Comparison of ENCODE assay signal across 9 cellular contexts in the genomic region with DNA sequence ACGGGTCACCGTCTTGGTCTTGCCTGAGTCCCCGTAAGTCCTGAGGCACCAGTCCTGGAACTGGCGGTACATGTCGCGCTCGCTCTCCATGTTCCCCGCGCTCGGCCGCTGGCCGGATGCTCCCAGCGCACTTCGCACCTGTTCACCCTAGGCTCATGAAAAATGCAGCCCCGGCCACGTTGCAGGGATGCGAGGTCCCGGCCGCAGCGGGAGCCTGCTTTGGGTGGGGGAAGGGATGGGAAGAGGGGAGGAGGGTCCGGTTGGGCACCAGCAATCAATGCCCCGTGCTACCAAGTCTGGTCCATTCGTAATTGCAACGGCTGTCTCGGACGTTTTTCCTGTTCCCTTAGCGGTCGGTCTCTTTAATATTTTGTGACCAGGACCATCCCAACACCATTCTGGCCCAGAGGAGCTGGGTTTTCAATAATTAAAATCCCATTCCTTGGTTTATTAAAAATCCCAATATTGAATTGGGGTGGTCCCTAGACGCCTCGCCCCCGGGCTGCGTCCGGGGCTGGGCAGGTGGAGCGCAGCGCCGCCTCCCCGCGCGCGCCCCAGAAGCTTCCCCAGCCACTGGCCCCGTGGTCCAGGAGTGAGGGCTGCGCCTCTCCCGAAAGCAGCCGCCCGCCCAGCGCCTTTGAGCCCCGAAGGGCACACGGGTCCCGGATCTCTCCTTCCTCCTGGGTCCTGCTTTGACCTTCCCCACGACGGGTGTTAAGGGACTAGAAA. TPM values are rescaled to one million over a fixed set of nuclear protein-coding genes. Genes with fewer than 3 reads are reported as not detected.
A peak's percentile ranks its signal among the peaks of the same experiment; 100 is the strongest.
DNase-seq lines count a peak whose midpoint lies in the region; ATAC-seq, FAIRE-seq and TF ChIP-seq lines count a peak whose summit lies in the region.
"Had no signal": no experiment of that assay in that cellular context is flagged by ENCODE, and none has a peak within 500 bp of the region (broad histone marks: within the 10 kb centered on the region; RNA-seq: fewer than 3 reads in every experiment).

No MANE protein-coding gene starts in this region.

- POLR2A ChIA-PET in A549 (lab: Yijun Ruan, JAX): no interaction called here

- H3K4me3 ChIP-seq in A549 (peak overlapping the region; percentile 23; the same call in 2 of the 3 replicates), astrocyte of the spinal cord (ENCODE audit: low read depth, low read length) (peak overlapping the region; percentile 50), lower lobe of right lung (peak overlapping the region; percentile 44)

- TF ChIP-seq CTCF in A549 (IDR thresholded peaks at IDR 0.05) (no peak), astrocyte of the spinal cord (IDR thresholded peaks at IDR 0.05; ENCODE audit: low read depth, low read length) (no peak), lower lobe of right lung (IDR thresholded peaks at IDR 0.05) (no peak)

- intact Hi-C loops in lower lobe of right lung (cut with DNase I): no loop called here

- no peak for FAIRE-seq in A549 (lab: Jason Lieb, UNC)
- FAIRE-seq: islet of Langerhans had no signal

- DNase-seq in A549 (ENCODE audit: low read depth in 1 of 2, low spot score in 1 of 2): peak in 1 of 2 experiments; percentile 5
- peak; percentile 9 for DNase-seq in astrocyte of the spinal cord (ENCODE audit: low read depth, low spot score)
- DNase-seq in lower lobe of right lung: no peak
- DNase-seq in midbrain (lab: John Stamatoyannopoulos, UW): no peak
- no peak for DNase-seq in LoVo (ENCODE audit: low spot score)
- no peak for DNase-seq in NCI-H187 treated with DMSO at 0.1 percent for 48 hours (lab: John Stamatoyannopoulos, UW)

- peak overlapping the region; percentile 59 for H3K4me2 ChIP-seq in A549

- peaks cover 52% of the 10 kb centered on the region for H3K27me3 ChIP-seq in lower lobe of right lung (ENCODE audit: low read depth)

- CTCF ChIA-PET in A549 (lab: Yijun Ruan, JAX): no interaction called here

- peak in 1 of 2 experiments; percentile 37; a peak in 2 of 6 replicates for ATAC-seq in A549
- ATAC-seq in HG03432 (IDR thresholded peaks at IDR 0.05; ENCODE audit: unreplicated experiment): peak; percentile 9
- peak; percentile 14 to 21 for ATAC-seq in lower lobe of right lung
- ATAC-seq in HG03521 (IDR thresholded peaks at IDR 0.05; ENCODE audit: unreplicated experiment): no peak

- no peaks in the 10 kb centered on the region for H3K36me3 ChIP-seq in lower lobe of right lung

- H3K4me1 ChIP-seq in A549 (no peaks in the 10 kb centered on the region), lower lobe of right lung (peaks cover 25% of the 10 kb centered on the region)

- in situ Hi-C loops in astrocyte of the spinal cord (cut with HindIII; ENCODE audit: low sequenced_read_pairs): no loop called here

- TF ChIP-seq RAD21 in A549 (conservative IDR thresholded peaks at IDR 0.05 in 1 of 2, IDR thresholded peaks at IDR 0.05 in 1 of 2): no peak

- H3K9me3 ChIP-seq in A549 (no peaks in the 10 kb centered on the region), lower lobe of right lung (no peaks in the 10 kb centered on the region)

- WGBS in A549 (ENCODE audit: missing lambda C conversion rate): 15% methylated on average over 23 of the region's 51 CpGs

- H3K27ac ChIP-seq in A549: no peak overlapping the region
- H3K27ac ChIP-seq in lower lobe of right lung: no peak overlapping the region

- no peak for TF ChIP-seq EP300 in A549 (IDR thresholded peaks at IDR 0.05)

- no peak for TF ChIP-seq POLR2A in A549 (IDR thresholded peaks at IDR 0.05; ENCODE audit: low read length)

TF ChIP-seq in A549, 52 proteins besides CTCF, POLR2A, EP300 and RAD21:
- TF ChIP-seq POLR2AphosphoS2 (conservative IDR thresholded peaks at IDR 0.05; ENCODE audit: low read length) (no peak), ZSCAN20 (CRISPR knock-in tag; IDR thresholded peaks at IDR 0.05) (no peak), JUNB (IDR thresholded peaks at IDR 0.05) (no peak), FOXS1 (CRISPR knock-in tag; IDR thresholded peaks at IDR 0.05) (no peak), ESRRA (IDR thresholded peaks at IDR 0.05; ENCODE audit: borderline replicate concordance, low read length) (no peak), PHF8 (IDR thresholded peaks at IDR 0.05; ENCODE audit: borderline replicate concordance, low read depth) (no peak), CEBPB (IDR thresholded peaks at IDR 0.05) (no peak), MYC (IDR thresholded peaks at IDR 0.05; ENCODE audit: borderline replicate concordance, low read length) (no peak), BHLHE40 (IDR thresholded peaks at IDR 0.05; ENCODE audit: low read depth, low read length) (no peak), NR3C1 (IDR thresholded peaks at IDR 0.05) (no peak), TFCP2L1 (CRISPR knock-in tag; IDR thresholded peaks at IDR 0.05) (no peak), MAFK (IDR thresholded peaks at IDR 0.05; ENCODE audit: partially characterized antibody) (no peak)
- TF ChIP-seq, protein P1, sequence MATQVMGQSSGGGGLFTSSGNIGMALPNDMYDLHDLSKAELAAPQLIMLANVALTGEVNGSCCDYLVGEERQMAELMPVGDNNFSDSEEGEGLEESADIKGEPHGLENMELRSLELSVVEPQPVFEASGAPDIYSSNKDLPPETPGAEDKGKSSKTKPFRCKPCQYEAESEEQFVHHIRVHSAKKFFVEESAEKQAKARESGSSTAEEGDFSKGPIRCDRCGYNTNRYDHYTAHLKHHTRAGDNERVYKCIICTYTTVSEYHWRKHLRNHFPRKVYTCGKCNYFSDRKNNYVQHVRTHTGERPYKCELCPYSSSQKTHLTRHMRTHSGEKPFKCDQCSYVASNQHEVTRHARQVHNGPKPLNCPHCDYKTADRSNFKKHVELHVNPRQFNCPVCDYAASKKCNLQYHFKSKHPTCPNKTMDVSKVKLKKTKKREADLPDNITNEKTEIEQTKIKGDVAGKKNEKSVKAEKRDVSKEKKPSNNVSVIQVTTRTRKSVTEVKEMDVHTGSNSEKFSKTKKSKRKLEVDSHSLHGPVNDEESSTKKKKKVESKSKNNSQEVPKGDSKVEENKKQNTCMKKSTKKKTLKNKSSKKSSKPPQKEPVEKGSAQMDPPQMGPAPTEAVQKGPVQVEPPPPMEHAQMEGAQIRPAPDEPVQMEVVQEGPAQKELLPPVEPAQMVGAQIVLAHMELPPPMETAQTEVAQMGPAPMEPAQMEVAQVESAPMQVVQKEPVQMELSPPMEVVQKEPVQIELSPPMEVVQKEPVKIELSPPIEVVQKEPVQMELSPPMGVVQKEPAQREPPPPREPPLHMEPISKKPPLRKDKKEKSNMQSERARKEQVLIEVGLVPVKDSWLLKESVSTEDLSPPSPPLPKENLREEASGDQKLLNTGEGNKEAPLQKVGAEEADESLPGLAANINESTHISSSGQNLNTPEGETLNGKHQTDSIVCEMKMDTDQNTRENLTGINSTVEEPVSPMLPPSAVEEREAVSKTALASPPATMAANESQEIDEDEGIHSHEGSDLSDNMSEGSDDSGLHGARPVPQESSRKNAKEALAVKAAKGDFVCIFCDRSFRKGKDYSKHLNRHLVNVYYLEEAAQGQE (IDR thresholded peaks at IDR 0.05): no peak
- TF ChIP-seq, protein P2, sequence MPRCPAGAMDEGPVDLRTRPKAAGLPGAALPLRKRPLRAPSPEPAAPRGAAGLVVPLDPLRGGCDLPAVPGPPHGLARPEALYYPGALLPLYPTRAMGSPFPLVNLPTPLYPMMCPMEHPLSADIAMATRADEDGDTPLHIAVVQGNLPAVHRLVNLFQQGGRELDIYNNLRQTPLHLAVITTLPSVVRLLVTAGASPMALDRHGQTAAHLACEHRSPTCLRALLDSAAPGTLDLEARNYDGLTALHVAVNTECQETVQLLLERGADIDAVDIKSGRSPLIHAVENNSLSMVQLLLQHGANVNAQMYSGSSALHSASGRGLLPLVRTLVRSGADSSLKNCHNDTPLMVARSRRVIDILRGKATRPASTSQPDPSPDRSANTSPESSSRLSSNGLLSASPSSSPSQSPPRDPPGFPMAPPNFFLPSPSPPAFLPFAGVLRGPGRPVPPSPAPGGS (IDR thresholded peaks at IDR 0.05): no peak
- TF ChIP-seq, protein P3, sequence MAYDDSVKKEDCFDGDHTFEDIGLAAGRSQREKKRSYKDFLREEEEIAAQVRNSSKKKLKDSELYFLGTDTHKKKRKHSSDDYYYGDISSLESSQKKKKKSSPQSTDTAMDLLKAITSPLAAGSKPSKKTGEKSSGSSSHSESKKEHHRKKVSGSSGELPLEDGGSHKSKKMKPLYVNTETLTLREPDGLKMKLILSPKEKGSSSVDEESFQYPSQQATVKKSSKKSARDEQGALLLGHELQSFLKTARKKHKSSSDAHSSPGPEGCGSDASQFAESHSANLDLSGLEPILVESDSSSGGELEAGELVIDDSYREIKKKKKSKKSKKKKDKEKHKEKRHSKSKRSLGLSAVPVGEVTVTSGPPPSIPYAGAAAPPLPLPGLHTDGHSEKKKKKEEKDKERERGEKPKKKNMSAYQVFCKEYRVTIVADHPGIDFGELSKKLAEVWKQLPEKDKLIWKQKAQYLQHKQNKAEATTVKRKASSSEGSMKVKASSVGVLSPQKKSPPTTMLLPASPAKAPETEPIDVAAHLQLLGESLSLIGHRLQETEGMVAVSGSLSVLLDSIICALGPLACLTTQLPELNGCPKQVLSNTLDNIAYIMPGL (CRISPR knock-in tag; IDR thresholded peaks at IDR 0.05; ENCODE audit: borderline replicate concordance): no peak
- TF ChIP-seq, protein P4, sequence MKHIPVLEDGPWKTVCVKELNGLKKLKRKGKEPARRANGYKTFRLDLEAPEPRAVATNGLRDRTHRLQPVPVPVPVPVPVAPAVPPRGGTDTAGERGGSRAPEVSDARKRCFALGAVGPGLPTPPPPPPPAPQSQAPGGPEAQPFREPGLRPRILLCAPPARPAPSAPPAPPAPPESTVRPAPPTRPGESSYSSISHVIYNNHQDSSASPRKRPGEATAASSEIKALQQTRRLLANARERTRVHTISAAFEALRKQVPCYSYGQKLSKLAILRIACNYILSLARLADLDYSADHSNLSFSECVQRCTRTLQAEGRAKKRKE (CRISPR knock-in tag; IDR thresholded peaks at IDR 0.05; ENCODE audit: low read depth): no peak

RNA-seq across cellular contexts. Expression of a gene that starts 1.4 kb away (rescaled TPM):
- polyA plus RNA-seq in A549 (2011; rRNA removed): not detected in 2 replicates
- polyA plus RNA-seq in A549 (2012; cell fraction: cytosol; rRNA removed): not detected in 2 replicates
- not detected in 2 replicates for polyA plus RNA-seq in A549 (2012; cell fraction: nucleus; rRNA removed)
- polyA plus RNA-seq in A549 (2017; fragmentation: RNase III; extraction: RNeasy Plus Mini Kit Qiagen cat#74134 plus additional on column Dnase treatment): not detected in 3 replicates
- polyA minus RNA-seq in A549 (2011; rRNA and poly(A)+ RNA removed): not detected in 2 replicates
- total RNA-seq in lower lobe of right lung: 0.56 TPM
